Comparison of ENCODE assay signal across 21 cellular contexts in genomic region chr14:72182773-72183432, GRCh38.
"Had no signal": no experiment of that assay in that cellular context is flagged by ENCODE, and none has a peak within 500 bp of the region (broad histone marks: within the 10 kb centered on the region; RNA-seq: fewer than 3 reads in every experiment).

No MANE protein-coding gene starts in this region.

- H3K36me3 ChIP-seq: heart right ventricle, neutrophil, spleen, tibial artery, upper lobe of left lung, vagina had no signal

- H3K4me1 ChIP-seq: spleen, upper lobe of left lung had no signal

- H3K9me3 ChIP-seq: neutrophil, upper lobe of left lung, vagina had no signal

- H3K27ac ChIP-seq: heart right ventricle, neutrophil, spleen, upper lobe of left lung, vagina had no signal

- H3K4me3 ChIP-seq: heart right ventricle, spleen, tibial artery, upper lobe of left lung, vagina had no signal

- ATAC-seq: esophagus mucosa; heart right ventricle; left lobe of liver; naive thymus-derived CD4-positive, alpha-beta T cell; sciatic nerve; stimulated activated memory B cell treated with anti-CD40 and anti-IgM and Interleukin-4, amounts not matched to agents 10 μg/mL and 1 μg/mL and 100 μg/mL, for 72 hours had no signal

- H3K27me3 ChIP-seq: heart right ventricle, neutrophil, tibial artery, upper lobe of left lung, vagina had no signal

- DNase-seq: effector memory CD4-positive, alpha-beta T cell; heart right ventricle; hypothalamus; islet precursor cell; mammary epithelial cell; naive thymus-derived CD4-positive, alpha-beta T cell; posterior cingulate gyrus; spleen; stimulated activated CD4-positive, alpha-beta T cell treated with anti-CD3 and anti-CD28 coated beads, Interleukin-15, amount 100 ng/mL, for 24 hours; stimulated activated CD4-positive, alpha-beta T cell treated with anti-CD3 and anti-CD28 coated beads, Interleukin-1b, Interleukin-23, amount 100 ng/mL, for 48 hours; stimulated activated CD4-positive, alpha-beta T cell treated with anti-CD3 and anti-CD28 coated beads, Interleukin-4, amount 100 ng/mL, for 24 hours; tibial artery; upper lobe of left lung had no signal

- FAIRE-seq: endometrium, frontal cortex had no signal
